16 cellular contexts compared by ENCODE assay signal in the genomic region with DNA sequence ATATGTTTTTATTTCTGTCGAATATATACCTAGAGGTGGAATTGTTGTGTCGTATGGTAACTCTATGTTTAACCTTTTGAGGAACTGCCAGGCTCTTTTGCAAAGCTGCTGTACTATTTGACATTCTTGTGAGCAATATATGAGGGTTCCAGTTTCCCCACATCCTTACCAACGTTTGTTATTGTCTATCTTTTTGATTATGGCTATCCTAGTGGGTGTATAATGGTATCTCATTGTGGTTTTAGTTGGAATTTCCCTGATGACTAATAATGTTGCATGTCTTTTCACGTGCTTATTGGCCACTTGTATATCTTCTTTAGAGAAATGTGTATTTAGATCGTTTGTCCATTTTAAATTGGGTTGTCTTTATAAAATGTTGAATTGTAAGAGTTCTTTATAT. TPM values are rescaled to one million over a fixed set of nuclear protein-coding genes. Genes with fewer than 3 reads are reported as not detected.
DNase-seq lines count a peak whose midpoint lies in the region; ATAC-seq, FAIRE-seq and TF ChIP-seq lines count a peak whose summit lies in the region.
"Had no signal": no experiment of that assay in that cellular context is flagged by ENCODE, and none has a peak within 500 bp of the region (broad histone marks: within the 10 kb centered on the region; RNA-seq: fewer than 3 reads in every experiment).

No MANE protein-coding gene starts in this region.

- no peak overlapping the region for H3K27ac Mint-ChIP-seq in naive B cell
- H3K27ac Mint-ChIP-seq: nephron progenitor cell had no signal

- H3K4me3 ChIP-seq in bronchial epithelial cell (ENCODE audit: low read depth, low read length), result no peak overlapping the region
- H3K4me3 ChIP-seq in uterus, result no peak overlapping the region
- H3K4me3 ChIP-seq: body of pancreas, hepatocyte, left ventricle myocardium inferior, sigmoid colon had no signal

- no peak for TF ChIP-seq CTCF in bronchial epithelial cell (IDR thresholded peaks at IDR 0.05; ENCODE audit: insufficient read depth, low read length, severe bottlenecking)
- TF ChIP-seq CTCF in uterus (IDR thresholded peaks at IDR 0.05), result no peak

- ATAC-seq in naive B cell (ENCODE audit: low read depth in 2 of 2) (peak; percentile 23 to 43), HG02588 (IDR thresholded peaks at IDR 0.05; ENCODE audit: unreplicated experiment) (no peak)
- ATAC-seq: body of pancreas had no signal

- no peaks in the 10 kb centered on the region for H3K27me3 ChIP-seq in bronchial epithelial cell (ENCODE audit: control insufficient read depth, insufficient read depth, low read length)
- H3K27me3 ChIP-seq in uterus, result no peaks in the 10 kb centered on the region
- H3K27me3 ChIP-seq: body of pancreas, hepatocyte, sigmoid colon had no signal

- no peak overlapping the region for H3K4me3 Mint-ChIP-seq in naive B cell
- H3K4me3 Mint-ChIP-seq: CD4-positive, CD25-positive, alpha-beta regulatory T cell; nephron progenitor cell had no signal

- peaks cover 0 to 17% (median 1%) of the 10 kb centered on the region in 3 donors for H3K4me1 Mint-ChIP-seq in naive B cell
- H3K4me1 Mint-ChIP-seq: nephron progenitor cell had no signal

- no peak for FAIRE-seq in bronchial epithelial cell (lab: Jason Lieb, UNC)

- H3K36me3 Mint-ChIP-seq in naive B cell, result no peaks in the 10 kb centered on the region
- H3K36me3 Mint-ChIP-seq: CD4-positive, CD25-positive, alpha-beta regulatory T cell had no signal

- H3K4me1 ChIP-seq in uterus, result no peaks in the 10 kb centered on the region
- H3K4me1 ChIP-seq: body of pancreas, left ventricle myocardium inferior, sigmoid colon had no signal

- H3K9me3 ChIP-seq in uterus, result no peaks in the 10 kb centered on the region
- H3K9me3 ChIP-seq: body of pancreas, left ventricle myocardium inferior, sigmoid colon had no signal

- no peak for TF ChIP-seq POLR2A in uterus (IDR thresholded peaks at IDR 0.05)

- H3K9me3 Mint-ChIP-seq in naive B cell, result peaks cover 0 to 5% (median 2%) of the 10 kb centered on the region in 7 donors

- intact Hi-C loops in uterus (cut with DNase I; ENCODE audit: low total_unique reads), result no loop called here

- no peak overlapping the region for H3K27ac ChIP-seq in uterus
- H3K27ac ChIP-seq: body of pancreas, hepatocyte, left ventricle myocardium inferior, sigmoid colon had no signal

- H3K27me3 Mint-ChIP-seq in naive B cell, result no peaks in the 10 kb centered on the region
- H3K27me3 Mint-ChIP-seq: CD4-positive, CD25-positive, alpha-beta regulatory T cell had no signal

- DNase-seq in EL, result peak; percentile 27
- peak; percentile 4 for DNase-seq in MV-4-11 (lab: John Stamatoyannopoulos, UW)
- DNase-seq in bronchial epithelial cell (ENCODE audit: low read depth), result peak; percentile 81
- DNase-seq in naive B cell, result no peak
- no peak for DNase-seq in superior temporal gyrus (ENCODE audit: extremely low spot score)
- no peak for DNase-seq in uterus
- no peak for DNase-seq in stimulated activated CD4-positive, alpha-beta T cell treated with anti-CD3 and anti-CD28 coated beads, Interleukin-2, amount 100 ng/mL, for 24 hours
- DNase-seq: activated CD4-positive, alpha-beta T cell treated with anti-CD3 and anti-CD28 coated beads for 48 hours; body of pancreas; CD4-positive, CD25-positive, alpha-beta regulatory T cell; left ventricle myocardium inferior; NCI-H69; nephron progenitor cell; sigmoid colon had no signal

- no peaks in the 10 kb centered on the region for H3K36me3 ChIP-seq in bronchial epithelial cell (ENCODE audit: control insufficient read depth, insufficient read depth, low read length)
- no peaks in the 10 kb centered on the region for H3K36me3 ChIP-seq in uterus
- H3K36me3 ChIP-seq: left ventricle myocardium inferior, sigmoid colon had no signal

RNA-seq across cellular contexts. Expression of gene REPS2, which starts 24.5 kb away (rescaled TPM):
- 0.38 and 0.79 TPM in 2 replicates for total RNA-seq in bronchial epithelial cell
- polyA plus RNA-seq in naive B cell (ENCODE audit: low read depth in 6 of 6), result 1 to 10 TPM in 5 of 6 donors, not detected in 1; 1.2 to 3.2 (median 2.2) TPM
- 10 to 100 TPM; 18.2 to 68.4 (median 20.2) TPM for total RNA-seq in uterus

Comparison
In these comparisons a context has a peak if more than half of its experiments do, and no peak if none do; other contexts are left out.
1. DNase-seq: peak in EL (single experiment), MV-4-11 (single experiment) and bronchial epithelial cell (single experiment); none in naive B cell (single experiment), superior temporal gyrus (single experiment), uterus (0 of 2) and stimulated activated CD4-positive, alpha-beta T cell treated with anti-CD3 and anti-CD28 coated beads, Interleukin-2, amount 100 ng/mL, for 24 hours (0 of 2).
2. RNA of gene REPS2, which starts 24.5 kb away (total RNA-seq): 18.2 to 68.4 TPM in uterus; 0.38 to 0.79 TPM in bronchial epithelial cell; every median in the first group is over 10 times any median in the second.